Comparison of ENCODE assay signal across 8 cellular contexts in the genomic region with DNA sequence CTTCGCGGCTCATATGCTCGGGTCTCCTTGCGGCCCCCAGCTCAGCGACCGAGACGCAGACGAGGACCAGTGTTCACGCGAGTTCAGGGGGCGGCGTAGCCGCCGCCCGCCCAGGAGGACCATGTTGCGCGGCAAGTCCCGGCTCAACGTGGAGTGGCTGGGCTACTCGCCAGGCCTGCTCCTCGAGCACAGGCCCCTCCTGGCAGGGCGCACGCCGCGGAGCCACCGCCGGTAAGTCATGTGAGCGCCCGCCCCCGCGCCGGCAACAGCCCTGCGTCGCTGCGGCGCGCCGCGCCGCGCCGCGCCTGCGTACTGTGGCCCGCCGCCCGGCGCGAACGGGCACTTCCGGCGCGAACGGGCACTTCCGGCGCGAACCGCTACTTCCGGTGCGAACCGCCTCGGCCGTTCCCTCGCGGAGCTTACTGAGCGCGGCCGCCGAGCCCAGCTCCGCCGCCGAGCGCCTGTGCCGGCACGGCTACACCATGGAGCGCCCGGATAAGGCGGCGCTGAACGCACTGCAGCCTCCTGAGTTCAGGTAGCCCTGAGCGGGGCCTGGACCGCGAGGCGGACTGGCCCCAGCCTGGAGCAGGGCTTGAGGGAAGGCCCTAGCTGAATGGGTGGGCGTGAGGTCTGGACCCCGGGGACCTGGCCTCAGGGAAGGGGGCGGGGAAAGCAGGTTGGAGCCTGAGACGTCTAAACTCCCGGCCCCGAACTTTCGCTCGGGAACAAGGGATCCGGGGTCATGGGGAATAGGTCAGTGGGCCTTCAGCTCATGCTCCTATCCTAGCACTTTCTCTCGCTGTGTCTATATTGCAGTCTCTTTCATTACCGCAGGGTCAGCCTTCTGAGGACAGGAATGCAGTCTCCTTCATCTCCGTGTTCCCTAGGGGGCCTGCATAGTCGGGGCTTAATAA. TPM values are rescaled to one million over a fixed set of nuclear protein-coding genes. Genes with fewer than 3 reads are reported as not detected.
DNase-seq lines count a peak whose midpoint lies in the region; ATAC-seq, FAIRE-seq and TF ChIP-seq lines count a peak whose summit lies in the region.

A gene with protein sequence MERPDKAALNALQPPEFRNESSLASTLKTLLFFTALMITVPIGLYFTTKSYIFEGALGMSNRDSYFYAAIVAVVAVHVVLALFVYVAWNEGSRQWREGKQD (plus strand): TSS at position 380 of the 914 bp plus-strand sequence. CDS start 103 bp downstream, at position 483.

- peak within 1 kb of the TSS; percentile 80 to 96 (median 92) for H3K27ac ChIP-seq in adrenal gland
- H3K27ac ChIP-seq in prostate gland: peak within 1 kb of the TSS; percentile 80 to 81

- peak; percentile 98 for FAIRE-seq in GM12891 (lab: Jason Lieb, UNC)

- TF ChIP-seq POLR2A in GM12891 (IDR thresholded peaks at IDR 0.05; ENCODE audit: low read depth, low read length) (peak; percentile 67), adrenal gland (IDR thresholded peaks at IDR 0.05) (peak; percentile 47 to 69), prostate gland (IDR thresholded peaks at IDR 0.05) (no peak)

- H3K4me3 ChIP-seq in adrenal gland (peak within 1 kb of the TSS; percentile 32 to 90 (median 56)), prostate gland (peak within 1 kb of the TSS; percentile 53 to 59)

- 0 to 46% (median 20%) methylated on average over 13 to 93 of the region's 97 CpGs for WGBS in adrenal gland, 4 donors
- WGBS in prostate gland: 0% methylated on average over 5 of the region's 97 CpGs

- H3K36me3 ChIP-seq in adrenal gland (replicated peaks in 1 of 2): no peaks in the 10 kb centered on the region
- H3K36me3 ChIP-seq in prostate gland: no peaks in the 10 kb centered on the region

- DNase-seq in GM12891 (ENCODE audit: insufficient read length, low spot score): peak; percentile 56
- peak; percentile 94 for DNase-seq in NCI-H1105 treated with DMSO at 0.1 percent for 48 hours (lab: John Stamatoyannopoulos, UW)
- peak; percentile 65 to 80 (median 73) for DNase-seq in T-helper 1 cell
- DNase-seq in adrenal gland: peak; percentile 83 to 94 (median 89)
- peak; percentile 95 for DNase-seq in left cardiac atrium
- DNase-seq in prostate gland (ENCODE audit: low spot score): peak; percentile 77
- DNase-seq in ureter (ENCODE audit: low spot score): peak; percentile 89

- H3K4me1 ChIP-seq in adrenal gland (replicated peaks in 1 of 2) (peaks cover 6 to 9% of the 10 kb centered on the region in 2 donors), prostate gland (replicated peaks) (no peaks in the 10 kb centered on the region)

- TF ChIP-seq CTCF in adrenal gland (IDR thresholded peaks at IDR 0.05): no peak
- TF ChIP-seq CTCF in prostate gland (IDR thresholded peaks at IDR 0.05): no peak

- ATAC-seq in HG02678 (IDR thresholded peaks at IDR 0.05; ENCODE audit: unreplicated experiment): peak; percentile 86
- peak; percentile 98 to 100 for ATAC-seq in left cardiac atrium

- H3K27me3 ChIP-seq in adrenal gland (no peaks in the 10 kb centered on the region), prostate gland (replicated peaks; ENCODE audit: insufficient read depth) (no peaks in the 10 kb centered on the region)

- intact Hi-C loops in adrenal gland (cut with DNase I): no loop called here
- intact Hi-C loops in left cardiac atrium (cut with DNase I): no loop called here
- intact Hi-C loops in prostate gland (cut with DNase I): loop anchor here (10.0 kb wide), 1 partner anchor 1762 kb away; the partner anchor contains the start of gene TMEM185A

- H3K9me3 ChIP-seq in adrenal gland (replicated peaks in 1 of 3) (no peaks in the 10 kb centered on the region), prostate gland (no peaks in the 10 kb centered on the region)

TF ChIP-seq in GM12891, 5 proteins besides CTCF, POLR2A, EP300 and RAD21:
- no peak for TF ChIP-seq TAF1 (IDR thresholded peaks at IDR 0.05; ENCODE audit: low read depth, low read length)
- TF ChIP-seq POU2F2 (IDR thresholded peaks at IDR 0.05; ENCODE audit: low read depth, low read length): no peak
- TF ChIP-seq SPI1 (IDR thresholded peaks at IDR 0.05; ENCODE audit: low read depth, low read length): no peak
- TF ChIP-seq POLR2AphosphoS5 (IDR thresholded peaks at IDR 0.05; ENCODE audit: low read depth, low read length): peak; percentile 60
- no peak for TF ChIP-seq PAX5 (IDR thresholded peaks at IDR 0.05; ENCODE audit: insufficient read depth, low read length, severe bottlenecking)
TF ChIP-seq in GM12891: peak in this region for 1.

RNA-seq across cellular contexts. Expression of the gene that starts here (rescaled TPM):
- 10.4 TPM for polyA plus RNA-seq in GM12891 (2012; ENCODE audit: low read depth, missing spikeins)
- total RNA-seq in adrenal gland (10 to 100 TPM; 25.6 to 57.9 (median 36.7) TPM), left cardiac atrium (10 to 100 TPM; 22.6 to 25.4 TPM), prostate gland (10 to 100 TPM; 33.8 to 42.0 TPM), ureter (35.1 TPM)
- polyA plus RNA-seq in adrenal gland: 10 to 100 TPM in 1 of 3 donors, 1 to 10 TPM in 2; 5.0 to 46.2 (median 7.5) TPM

Comparison
In these comparisons a context has a peak if more than half of its experiments do, and no peak if none do; other contexts are left out.
1. Peak in every context shown above with its lines: DNase-seq, ATAC-seq, H3K4me3 ChIP-seq and H3K27ac ChIP-seq.